ENCODE assay signal across 29 cellular contexts in the genomic region with DNA sequence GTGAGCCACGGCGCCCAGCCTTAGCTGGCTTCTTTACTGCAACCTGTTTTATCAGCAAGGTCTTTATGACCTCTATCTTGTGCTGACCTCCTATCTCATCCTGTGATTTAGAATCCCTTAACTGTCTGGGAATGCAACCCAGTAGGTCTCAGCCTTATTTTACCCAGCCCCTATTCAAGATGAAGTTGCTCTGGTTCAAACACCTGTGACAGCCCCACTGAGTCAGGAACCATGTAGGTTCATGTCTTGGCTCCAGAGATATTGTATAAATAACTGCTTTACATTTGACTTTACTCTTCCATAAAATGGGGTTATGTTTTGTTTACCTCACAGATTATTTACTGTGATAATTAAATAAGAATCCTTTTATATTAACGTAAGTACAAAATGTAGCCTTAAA.
"Had no signal": no experiment of that assay in that cellular context is flagged by ENCODE, and none has a peak within 500 bp of the region (broad histone marks: within the 10 kb centered on the region; RNA-seq: fewer than 3 reads in every experiment).

No MANE protein-coding gene starts in this region.

- H3K27me3 Mint-ChIP-seq: progenitor cell of endocrine pancreas had no signal

- H3K4me3 ChIP-seq: right lobe of liver, sigmoid colon, skin epidermis, smooth muscle cell, tibial nerve, vagina had no signal

- ATAC-seq: naive thymus-derived CD4-positive, alpha-beta T cell; natural killer cell; stimulated activated naive B cell treated with anti-CD40 and anti-IgM and Interleukin-4, amounts not matched to agents 10 μg/mL and 1 μg/mL and 100 μg/mL, for 72 hours had no signal

- H3K9me3 ChIP-seq: neutrophil, pancreas, psoas muscle, right lobe of liver, sigmoid colon, spleen, stomach, thoracic aorta, thyroid gland, tibial nerve, upper lobe of left lung, vagina had no signal

- H3K27ac ChIP-seq: neutrophil, pancreas, psoas muscle, right lobe of liver, sigmoid colon, skin epidermis, spleen, stomach, thyroid gland, tibial nerve, upper lobe of left lung, vagina had no signal

- H3K27ac Mint-ChIP-seq: naive thymus-derived CD4-positive, alpha-beta T cell; natural killer cell; nephron; progenitor cell of endocrine pancreas; stimulated activated naive B cell treated with anti-CD40 and anti-IgM and Interleukin-4, amounts not matched to agents 10 μg/mL and 1 μg/mL and 100 μg/mL, for 72 hours; stimulated activated naive CD8-positive, alpha-beta T cell treated with anti-CD3 and anti-CD28 coated beads, Interleukin-15, Interleukin-2, amounts not matched to agents 100 ng/mL and 50 ng/mL, for 24 hours had no signal

- H3K4me3 Mint-ChIP-seq: natural killer cell; nephron; stimulated activated naive B cell treated with anti-CD40 and anti-IgM and Interleukin-4, amounts not matched to agents 10 μg/mL and 1 μg/mL and 100 μg/mL, for 72 hours; stimulated activated naive CD8-positive, alpha-beta T cell treated with anti-CD3 and anti-CD28 coated beads, Interleukin-15, Interleukin-2, amounts not matched to agents 100 ng/mL and 50 ng/mL, for 24 hours had no signal

- H3K4me1 ChIP-seq: pancreas, right lobe of liver, sigmoid colon, stomach, upper lobe of left lung, vagina had no signal

- H3K9me3 Mint-ChIP-seq: naive thymus-derived CD4-positive, alpha-beta T cell; natural killer cell; nephron; stimulated activated naive B cell treated with anti-CD40 and anti-IgM and Interleukin-4, amounts not matched to agents 10 μg/mL and 1 μg/mL and 100 μg/mL, for 72 hours; stimulated activated naive CD8-positive, alpha-beta T cell treated with anti-CD3 and anti-CD28 coated beads, Interleukin-15, Interleukin-2, amounts not matched to agents 100 ng/mL and 50 ng/mL, for 24 hours had no signal

- H3K27me3 ChIP-seq: neutrophil, pancreas, right lobe of liver, sigmoid colon, stomach, thyroid gland, tibial nerve, upper lobe of left lung, vagina had no signal

- H3K4me2 ChIP-seq: smooth muscle cell had no signal

- H3K36me3 ChIP-seq: neutrophil, pancreas, right lobe of liver, sigmoid colon, spleen, stomach, thoracic aorta, thyroid gland, tibial nerve, upper lobe of left lung, vagina had no signal

- H3K36me3 Mint-ChIP-seq: naive thymus-derived CD4-positive, alpha-beta T cell; natural killer cell; stimulated activated naive B cell treated with anti-CD40 and anti-IgM and Interleukin-4, amounts not matched to agents 10 μg/mL and 1 μg/mL and 100 μg/mL, for 72 hours had no signal

- DNase-seq: naive thymus-derived CD4-positive, alpha-beta T cell; natural killer cell; nucleus accumbens; pancreas; psoas muscle; right cardiac atrium; right lobe of liver; sigmoid colon; spleen; stimulated activated CD4-positive, alpha-beta T cell treated with anti-CD3 and anti-CD28 coated beads, Interleukin-12 subunit alpha, Interleukin-12 subunit beta, amount 100 ng/mL, for 4 hours; stimulated activated CD4-positive, alpha-beta T cell treated with anti-CD3 and anti-CD28 coated beads, Interleukin-1b, Interleukin-23, amount 100 ng/mL, for 48 hours; stimulated activated CD4-positive, alpha-beta T cell treated with anti-CD3 and anti-CD28 coated beads, Interleukin-4, amount 100 ng/mL, for 1 hour; stimulated activated CD4-positive, alpha-beta T cell treated with anti-CD3 and anti-CD28 coated beads, Interleukin-4, amount 100 ng/mL, for 4 hours; stimulated activated CD8-positive, alpha-beta memory T cell treated with anti-CD3 and anti-CD28 coated beads, Interleukin-4, amount 100 ng/mL, for 48 hours; stimulated activated naive B cell treated with anti-CD40 and anti-IgM and Interleukin-4, amounts not matched to agents 10 μg/mL and 1 μg/mL and 100 μg/mL, for 72 hours; stimulated activated naive CD4-positive, alpha-beta T cell treated with Interleukin-2 at 50 U/mL for 16 hours; stomach; trophoblast cell; upper lobe of left lung had no signal

- H3K4me1 Mint-ChIP-seq: natural killer cell; stimulated activated naive B cell treated with anti-CD40 and anti-IgM and Interleukin-4, amounts not matched to agents 10 μg/mL and 1 μg/mL and 100 μg/mL, for 72 hours had no signal
